ENCODE assay signal across 1 cellular context in genomic region chr18:37586641-37587225, GRCh38.
TF ChIP-seq lines count a peak whose summit lies in the region.

No MANE protein-coding gene starts in this region.

TF ChIP-seq in H1, 55 proteins besides CTCF, POLR2A, EP300 and RAD21 (continued from another document):
- no peak for TF ChIP-seq CHD7 (IDR thresholded peaks at IDR 0.05; ENCODE audit: insufficient replicate concordance, low read length)
- no peak for TF ChIP-seq POLR2AphosphoS5 (IDR thresholded peaks at IDR 0.05; ENCODE audit: low read depth, low read length)
- TF ChIP-seq CTBP2 (IDR thresholded peaks at IDR 0.05; ENCODE audit: borderline replicate concordance, insufficient read depth, insufficient read length, low read length), result no peak
- no peak for TF ChIP-seq RBBP5 (IDR thresholded peaks at IDR 0.05; ENCODE audit: borderline replicate concordance, low read depth, low read length)
